ENCODE assay signal across 24 cellular contexts in the genomic region with DNA sequence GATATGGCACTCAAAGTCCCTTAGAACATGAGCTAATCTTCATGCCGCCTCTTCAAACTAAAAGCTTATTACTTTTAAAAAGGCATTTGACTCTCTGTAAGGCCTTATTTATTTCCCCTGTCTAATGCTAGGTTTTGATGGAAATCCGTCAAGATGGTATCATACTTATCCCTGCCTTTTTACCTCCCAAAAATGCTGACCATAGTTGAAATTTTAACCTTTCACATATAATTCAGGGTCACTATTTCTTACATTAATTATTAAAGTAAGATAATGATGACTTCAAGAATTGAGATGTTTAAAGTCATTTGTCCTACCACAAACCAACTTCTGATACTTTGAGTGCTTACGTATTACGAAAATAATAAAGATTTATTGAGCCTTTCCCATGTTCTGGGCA.
"Had no signal": no experiment of that assay in that cellular context is flagged by ENCODE, and none has a peak within 500 bp of the region (broad histone marks: within the 10 kb centered on the region; RNA-seq: fewer than 3 reads in every experiment).

No MANE protein-coding gene starts in this region.

- H3K27me3 ChIP-seq: dorsolateral prefrontal cortex, esophagus muscularis mucosa, gastrocnemius medialis, left lung had no signal

- H3K9me3 Mint-ChIP-seq: mesothelial cell of epicardium had no signal

- H3K36me3 ChIP-seq: esophagus muscularis mucosa, gastrocnemius medialis, heart right ventricle, left lung, lower lobe of right lung had no signal

- H3K4me3 Mint-ChIP-seq: mesothelial cell of epicardium, naive B cell had no signal

- H3K9me3 ChIP-seq: esophagus muscularis mucosa, gastrocnemius medialis, heart right ventricle, left lung, lower lobe of right lung, mucosa of descending colon had no signal

- H3K36me3 Mint-ChIP-seq: mesothelial cell of epicardium, naive B cell had no signal

- H3K4me1 Mint-ChIP-seq: mesothelial cell of epicardium, naive B cell had no signal

- H3K4me3 ChIP-seq: coronary artery, dorsolateral prefrontal cortex, esophagus muscularis mucosa, gastrocnemius medialis, heart right ventricle, left lung, lower lobe of right lung, mucosa of descending colon had no signal

- H3K4me1 ChIP-seq: esophagus muscularis mucosa, gastrocnemius medialis, heart right ventricle, left lung, lower lobe of right lung had no signal

- FAIRE-seq: colon, endothelial cell of umbilical vein, islet of Langerhans, keratinocyte had no signal

- H3K27ac ChIP-seq: coronary artery, dorsolateral prefrontal cortex, esophagus muscularis mucosa, gastrocnemius medialis, heart right ventricle, left lung, lower lobe of right lung had no signal

- DNase-seq: dermis blood vessel endothelial cell; dorsolateral prefrontal cortex; effector CD4-positive, alpha-beta T cell; effector memory CD4-positive, alpha-beta T cell; foreskin melanocyte; gastrocnemius medialis; glutamatergic neuron; head of caudate nucleus; heart right ventricle; hippocampal formation; left cardiac atrium; left lung; left ventricle myocardium superior; lower lobe of right lung; mesenchymal stem cell; mucosa of descending colon; naive B cell had no signal

- H3K27ac Mint-ChIP-seq: mesothelial cell of epicardium had no signal

- ATAC-seq: gastrocnemius medialis, heart right ventricle, left cardiac atrium, left ventricle myocardium superior, lower lobe of right lung, mucosa of descending colon had no signal

- H3K27me3 Mint-ChIP-seq: naive B cell had no signal
